ENCODE assay signal across 8 cellular contexts in the genomic region with DNA sequence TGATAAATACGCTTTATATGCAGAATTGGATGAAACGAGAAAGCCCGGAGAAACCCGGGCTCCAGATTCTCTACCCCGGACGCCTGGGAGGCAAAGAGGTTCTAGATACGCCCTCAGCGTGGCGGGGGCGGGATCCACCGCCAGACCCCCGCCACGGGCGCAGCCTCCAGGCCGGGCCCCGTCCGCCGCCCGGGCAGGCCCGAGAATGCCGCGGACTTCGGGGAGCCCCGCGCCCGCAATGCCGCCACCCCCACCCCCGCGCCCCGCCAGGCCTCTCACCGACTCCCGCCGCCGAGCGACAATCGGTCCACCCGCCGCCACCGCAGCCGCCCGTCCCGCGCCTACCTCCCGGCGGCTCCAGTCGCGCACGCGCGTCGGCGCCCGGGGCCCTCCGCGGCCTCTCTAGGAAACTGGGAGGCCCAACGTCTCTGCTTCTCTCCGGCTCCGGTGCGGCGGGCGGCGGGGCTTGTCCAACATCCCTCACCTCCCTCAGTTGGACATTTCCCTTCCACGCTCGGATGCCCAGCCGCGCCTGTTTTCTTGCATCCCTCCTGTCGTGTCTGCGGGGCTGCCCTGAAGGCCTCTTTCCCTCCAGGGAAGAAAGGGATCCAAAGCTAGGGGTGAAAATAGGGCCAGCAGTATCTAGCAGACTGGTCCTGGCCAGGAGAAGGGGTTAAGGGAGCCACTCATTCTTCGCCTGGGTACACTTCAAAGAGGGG. TPM values are rescaled to one million over a fixed set of nuclear protein-coding genes. Genes with fewer than 3 reads are reported as not detected.
DNase-seq lines count a peak whose midpoint lies in the region; ATAC-seq and TF ChIP-seq lines count a peak whose summit lies in the region.

Gene ZNF445, minus strand, starts transcription at position 359 of the 719 bp plus-strand sequence. CDS start 22,121 bp downstream, outside the sequence.

- H3K36me3 ChIP-seq in Karpas-422 (ENCODE audit: insufficient read depth, low read length) (no peaks in the 10 kb centered on the region), neuron (ENCODE audit: insufficient read depth, low read length) (no peaks in the 10 kb centered on the region), stomach smooth muscle (ENCODE audit: control insufficient read depth in 2 of 2, insufficient read depth in 2 of 2, low read length in 2 of 2) (no peaks in the 10 kb centered on the region)

- H3K4me1 ChIP-seq in Karpas-422 (ENCODE audit: low read length): peaks cover 32% of the 10 kb centered on the region
- H3K4me1 ChIP-seq in foreskin keratinocyte: no peaks in the 10 kb centered on the region
- peaks cover 16% of the 10 kb centered on the region for H3K4me1 ChIP-seq in neuron (ENCODE audit: insufficient read depth, low read length)
- H3K4me1 ChIP-seq in stomach smooth muscle (ENCODE audit: control insufficient read depth, insufficient read depth, low read length): peaks cover 11% of the 10 kb centered on the region

- DNase-seq in DMS79 treated with DMSO at 0.1 percent for 48 hours (lab: John Stamatoyannopoulos, UW) (peak; percentile 43), Karpas-422 (peak; percentile 88), SIG-M5 treated with dmso at 0.1 percent for 504 hours (lab: John Stamatoyannopoulos, UW; ENCODE audit: unreplicated experiment) (peak; percentile 57), activated gamma-delta T cell (lab: John Stamatoyannopoulos, UW) (peak; percentile 65), foreskin keratinocyte (peak in 1 of 2 donors; percentile 60)

- no peaks in the 10 kb centered on the region for H3K9me3 ChIP-seq in Karpas-422 (ENCODE audit: low read length)
- H3K9me3 ChIP-seq in neuron (ENCODE audit: low read length): peaks cover 3% of the 10 kb centered on the region
- no peaks in the 10 kb centered on the region for H3K9me3 ChIP-seq in stomach smooth muscle (ENCODE audit: control insufficient read depth in 2 of 2, low read length in 2 of 2)

- H3K79me2 ChIP-seq in Karpas-422 (ENCODE audit: low read length): peaks cover 46% of the 10 kb centered on the region

- peak within 1 kb of the TSS; percentile 14; the same call in 1 of the 2 replicates for H3K27ac ChIP-seq in Karpas-422 (ENCODE audit: low read length)
- peak within 1 kb of the TSS; percentile 12 for H3K27ac ChIP-seq in foreskin keratinocyte
- no peak within 1 kb of the TSS for H3K27ac ChIP-seq in stomach smooth muscle (ENCODE audit: low read length)

- no peak for TF ChIP-seq CTCF in foreskin keratinocyte (conservative IDR thresholded peaks at IDR 0.05)

- ATAC-seq in GM21737 (IDR thresholded peaks at IDR 0.05; ENCODE audit: unreplicated experiment) (peak; percentile 86), foreskin keratinocyte (peak; percentile 83)

- H4K20me1 ChIP-seq in Karpas-422 (ENCODE audit: insufficient read depth, low read depth, low read length): no peaks in the 10 kb centered on the region

- H3K9me2 ChIP-seq in Karpas-422 (replicated peaks; ENCODE audit: insufficient read depth, low read length): no peaks in the 10 kb centered on the region

- H3K9ac ChIP-seq in Karpas-422 (ENCODE audit: low read length): peak within 1 kb of the TSS; percentile 72
- peak within 1 kb of the TSS; percentile 74 to 81 for H3K9ac ChIP-seq in stomach smooth muscle (ENCODE audit: low read length in 2 of 2)

- H3K27me3 ChIP-seq in Karpas-422 (ENCODE audit: low read length) (no peaks in the 10 kb centered on the region), foreskin keratinocyte (no peaks in the 10 kb centered on the region), neuron (ENCODE audit: insufficient read depth, low read length) (no peaks in the 10 kb centered on the region), stomach smooth muscle (ENCODE audit: control insufficient read depth in 1 of 2, insufficient read depth in 2 of 2, low read length in 2 of 2) (no peaks in the 10 kb centered on the region)

- H3K4me3 ChIP-seq in Karpas-422 (ENCODE audit: low read length) (peak within 1 kb of the TSS; percentile 67), neuron (ENCODE audit: low read length) (peak within 1 kb of the TSS; percentile 96), stomach smooth muscle (ENCODE audit: low read length in 2 of 2) (peak within 1 kb of the TSS; percentile 81 to 87)

- H2AFZ ChIP-seq in Karpas-422 (ENCODE audit: low read length) (peak within 1 kb of the TSS; percentile 94), neuron (ENCODE audit: low read depth, low read length) (peak within 1 kb of the TSS; percentile 77)

- peak within 1 kb of the TSS; percentile 93 for H3K4me2 ChIP-seq in Karpas-422 (ENCODE audit: low read depth, low read length, poor library complexity, severe bottlenecking)

RNA-seq across cellular contexts. Expression of gene ZNF445, which starts in this region (rescaled TPM):
- 9.2 and 9.8 TPM in 2 replicates for total RNA-seq in Karpas-422 (2014; rRNA removed; shearing (Covaris generic); ENCODE audit: low replicate concordance)
- 8.6 and 8.7 TPM in 2 replicates for total RNA-seq in foreskin keratinocyte
- 1.2 and 1.5 TPM in 2 replicates for polyA plus RNA-seq in foreskin keratinocyte
